1 cellular context compared by ENCODE assay signal in genomic region chr7:149690688-149691446, GRCh38.
TF ChIP-seq lines count a peak whose summit lies in the region.

No MANE protein-coding gene starts in this region.

TF ChIP-seq in HEK293, 187 proteins besides CTCF, POLR2A, EP300 and RAD21 (continued from another document and continues in another):
- TF ChIP-seq, protein P1, sequence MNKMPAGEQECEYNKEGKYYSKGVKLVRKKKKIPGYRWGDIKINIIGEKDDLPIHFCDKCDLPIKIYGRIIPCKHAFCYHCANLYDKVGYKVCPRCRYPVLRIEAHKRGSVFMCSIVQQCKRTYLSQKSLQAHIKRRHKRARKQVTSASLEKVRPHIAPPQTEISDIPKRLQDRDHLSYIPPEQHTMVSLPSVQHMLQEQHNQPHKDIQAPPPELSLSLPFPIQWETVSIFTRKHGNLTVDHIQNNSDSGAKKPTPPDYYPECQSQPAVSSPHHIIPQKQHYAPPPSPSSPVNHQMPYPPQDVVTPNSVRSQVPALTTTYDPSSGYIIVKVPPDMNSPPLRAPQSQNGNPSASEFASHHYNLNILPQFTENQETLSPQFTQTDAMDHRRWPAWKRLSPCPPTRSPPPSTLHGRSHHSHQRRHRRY (tag by site-specific recombination; IDR thresholded peaks at IDR 0.05), result no peak
- no peak for TF ChIP-seq MYNN (tag by site-specific recombination; IDR thresholded peaks at IDR 0.05; ENCODE audit: borderline replicate concordance)
- TF ChIP-seq ZBTB44 (tag by site-specific recombination; IDR thresholded peaks at IDR 0.05), result no peak
- no peak; the same call in 1 of the 2 replicates for TF ChIP-seq ZSCAN23 (tag by site-specific recombination; IDR thresholded peaks at IDR 0.05)
- TF ChIP-seq ZNF341 (tag by site-specific recombination; IDR thresholded peaks at IDR 0.05; ENCODE audit: low read depth), result no peak; the same call in none of the 2 replicates
- TF ChIP-seq ZIC2 (tag by site-specific recombination; IDR thresholded peaks at IDR 0.05), result peak; percentile 68
- no peak for TF ChIP-seq ZNF302 (tag by site-specific recombination; IDR thresholded peaks at IDR 0.05; ENCODE audit: low read depth)
- no peak for TF ChIP-seq ZNF596 (tag by site-specific recombination; IDR thresholded peaks at IDR 0.05)
- TF ChIP-seq BCL11A (tag by site-specific recombination; IDR thresholded peaks at IDR 0.05; ENCODE audit: low read depth), result peak; percentile 90
- peak; percentile 83 for TF ChIP-seq ZNF24 (tag by site-specific recombination; IDR thresholded peaks at IDR 0.05)
- no peak for TF ChIP-seq ZNF354C (tag by site-specific recombination; IDR thresholded peaks at IDR 0.05; ENCODE audit: borderline replicate concordance, low read depth)
- TF ChIP-seq ZBTB11 (tag by site-specific recombination; conservative IDR thresholded peaks at IDR 0.05; ENCODE audit: low read depth), result peak; percentile 87
- TF ChIP-seq, protein P2, sequence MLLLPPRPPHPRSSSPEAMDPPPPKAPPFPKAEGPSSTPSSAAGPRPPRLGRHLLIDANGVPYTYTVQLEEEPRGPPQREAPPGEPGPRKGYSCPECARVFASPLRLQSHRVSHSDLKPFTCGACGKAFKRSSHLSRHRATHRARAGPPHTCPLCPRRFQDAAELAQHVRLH (tag by site-specific recombination; IDR thresholded peaks at IDR 0.05), result peak; percentile 89
- peak; percentile 72 for TF ChIP-seq ZBTB48 (tag by site-specific recombination; IDR thresholded peaks at IDR 0.05)
- TF ChIP-seq ZNF529 (tag by site-specific recombination; IDR thresholded peaks at IDR 0.05; ENCODE audit: insufficient replicate concordance), result no peak
- no peak for TF ChIP-seq SCRT1 (tag by site-specific recombination; IDR thresholded peaks at IDR 0.05; ENCODE audit: borderline replicate concordance)
- no peak for TF ChIP-seq ZFP41 (tag by site-specific recombination; IDR thresholded peaks at IDR 0.05; ENCODE audit: borderline replicate concordance)
- TF ChIP-seq ZNF777 (tag by site-specific recombination; IDR thresholded peaks at IDR 0.05; ENCODE audit: borderline replicate concordance), result no peak
- TF ChIP-seq ZNF473 (tag by site-specific recombination; IDR thresholded peaks at IDR 0.05), result no peak
- TF ChIP-seq ZNF280C (tag by site-specific recombination; IDR thresholded peaks at IDR 0.05), result no peak
- TF ChIP-seq ZNF561 (tag by site-specific recombination; IDR thresholded peaks at IDR 0.05; ENCODE audit: borderline replicate concordance), result peak; percentile 86
- TF ChIP-seq OVOL3 (tag by site-specific recombination; IDR thresholded peaks at IDR 0.05), result no peak
- TF ChIP-seq ZNF140 (tag by site-specific recombination; IDR thresholded peaks at IDR 0.05), result no peak
- TF ChIP-seq ZNF174 (tag by site-specific recombination; IDR thresholded peaks at IDR 0.05), result no peak
- TF ChIP-seq TRIM28 (IDR thresholded peaks at IDR 0.05; ENCODE audit: borderline replicate concordance, low read length), result peak; percentile 99
- TF ChIP-seq ZNF112 (tag by site-specific recombination; IDR thresholded peaks at IDR 0.05), result no peak
- TF ChIP-seq BCL11B (tag by site-specific recombination; IDR thresholded peaks at IDR 0.05; ENCODE audit: low read depth), result no peak
- TF ChIP-seq HOXC10 (CRISPR knock-in tag; IDR thresholded peaks at IDR 0.05), result no peak
- peak; percentile 98 for TF ChIP-seq ZBTB17 (tag by site-specific recombination; IDR thresholded peaks at IDR 0.05)
- TF ChIP-seq ZNF132 (tag by site-specific recombination; IDR thresholded peaks at IDR 0.05; ENCODE audit: borderline replicate concordance), result no peak
- TF ChIP-seq ZNF274 (IDR thresholded peaks at IDR 0.05; ENCODE audit: low read length), result no peak
- TF ChIP-seq ZNF274 (tag by site-specific recombination; IDR thresholded peaks at IDR 0.05; ENCODE audit: borderline replicate concordance), result no peak
- peak; percentile 83 for TF ChIP-seq ZFHX2 (tag by site-specific recombination; conservative IDR thresholded peaks at IDR 0.05)
- TF ChIP-seq ZFP37 (tag by site-specific recombination; IDR thresholded peaks at IDR 0.05), result peak; percentile 57; the same call in 1 of the 2 replicates
- TF ChIP-seq ZSCAN30 (tag by site-specific recombination; IDR thresholded peaks at IDR 0.05), result peak; percentile 99
- no peak for TF ChIP-seq ZNF155 (tag by site-specific recombination; IDR thresholded peaks at IDR 0.05)
- no peak for TF ChIP-seq ZNF138 (tag by site-specific recombination; IDR thresholded peaks at IDR 0.05; ENCODE audit: borderline replicate concordance)
- TF ChIP-seq, protein P3, sequence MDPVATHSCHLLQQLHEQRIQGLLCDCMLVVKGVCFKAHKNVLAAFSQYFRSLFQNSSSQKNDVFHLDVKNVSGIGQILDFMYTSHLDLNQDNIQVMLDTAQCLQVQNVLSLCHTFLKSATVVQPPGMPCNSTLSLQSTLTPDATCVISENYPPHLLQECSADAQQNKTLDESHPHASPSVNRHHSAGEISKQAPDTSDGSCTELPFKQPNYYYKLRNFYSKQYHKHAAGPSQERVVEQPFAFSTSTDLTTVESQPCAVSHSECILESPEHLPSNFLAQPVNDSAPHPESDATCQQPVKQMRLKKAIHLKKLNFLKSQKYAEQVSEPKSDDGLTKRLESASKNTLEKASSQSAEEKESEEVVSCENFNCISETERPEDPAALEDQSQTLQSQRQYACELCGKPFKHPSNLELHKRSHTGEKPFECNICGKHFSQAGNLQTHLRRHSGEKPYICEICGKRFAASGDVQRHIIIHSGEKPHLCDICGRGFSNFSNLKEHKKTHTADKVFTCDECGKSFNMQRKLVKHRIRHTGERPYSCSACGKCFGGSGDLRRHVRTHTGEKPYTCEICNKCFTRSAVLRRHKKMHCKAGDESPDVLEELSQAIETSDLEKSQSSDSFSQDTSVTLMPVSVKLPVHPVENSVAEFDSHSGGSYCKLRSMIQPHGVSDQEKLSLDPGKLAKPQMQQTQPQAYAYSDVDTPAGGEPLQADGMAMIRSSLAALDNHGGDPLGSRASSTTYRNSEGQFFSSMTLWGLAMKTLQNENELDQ (tag by site-specific recombination; IDR thresholded peaks at IDR 0.05; ENCODE audit: low read depth), result no peak
- peak; percentile 31; the same call in 1 of the 2 replicates for TF ChIP-seq ZNF280D (tag by site-specific recombination; IDR thresholded peaks at IDR 0.05)
- no peak for TF ChIP-seq ZSCAN5A (tag by site-specific recombination; IDR thresholded peaks at IDR 0.05)
- peak; percentile 59; the same call in 1 of the 2 replicates for TF ChIP-seq EGR2 (tag by site-specific recombination; IDR thresholded peaks at IDR 0.05; ENCODE audit: low read depth)
- no peak for TF ChIP-seq RBAK (tag by site-specific recombination; IDR thresholded peaks at IDR 0.05)
- TF ChIP-seq ZNF211 (tag by site-specific recombination; IDR thresholded peaks at IDR 0.05; ENCODE audit: low read depth), result no peak
- peak; percentile 77 for TF ChIP-seq PATZ1 (tag by site-specific recombination; IDR thresholded peaks at IDR 0.05)
- no peak for TF ChIP-seq ZNF133 (tag by site-specific recombination; IDR thresholded peaks at IDR 0.05)
- no peak for TF ChIP-seq ZNF621 (tag by site-specific recombination; IDR thresholded peaks at IDR 0.05)
